In the genomic region with DNA sequence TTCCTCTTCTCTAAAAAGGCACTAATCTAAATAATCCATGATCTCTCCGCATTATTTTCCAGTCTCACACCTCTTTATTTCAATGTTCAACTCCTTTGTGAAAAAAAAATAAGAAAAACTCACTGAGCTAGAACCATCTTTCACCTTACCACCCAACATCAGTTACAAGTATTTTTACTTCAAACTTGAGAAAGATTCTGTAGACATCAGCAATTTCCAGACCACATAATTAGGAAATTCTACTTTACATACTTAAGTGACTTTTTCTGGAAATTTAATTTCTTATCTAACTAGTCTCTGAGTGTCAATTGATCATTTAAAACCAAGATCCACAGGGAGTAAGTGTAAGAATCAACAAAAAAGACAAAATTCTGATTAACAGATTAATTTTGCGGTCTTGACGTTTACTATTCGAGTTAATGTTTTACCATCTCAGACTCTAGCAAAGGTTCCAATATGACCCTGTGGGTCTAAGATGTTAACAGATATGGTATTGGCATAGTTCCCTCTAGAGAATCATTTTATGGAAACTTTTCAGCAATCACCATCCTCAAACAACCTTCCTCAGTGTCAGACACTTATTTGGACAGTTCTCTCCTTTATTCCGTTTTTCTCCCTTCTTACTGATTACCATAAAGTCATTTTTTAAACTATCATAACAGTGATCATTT, we compare ENCODE assay signal across 11 cellular contexts. TPM values are rescaled to one million over a fixed set of nuclear protein-coding genes. Genes with fewer than 3 reads are reported as not detected.
DNase-seq lines count a peak whose midpoint lies in the region; FAIRE-seq and TF ChIP-seq lines count a peak whose summit lies in the region.
"Had no signal": no experiment of that assay in that cellular context is flagged by ENCODE, and none has a peak within 500 bp of the region (broad histone marks: within the 10 kb centered on the region; RNA-seq: fewer than 3 reads in every experiment).

No MANE protein-coding gene starts in this region.

- peak; percentile 61 for FAIRE-seq in islet of Langerhans (lab: Jason Lieb, UNC)

- peaks cover 16% of the 10 kb centered on the region for H3K36me3 ChIP-seq in right atrium auricular region
- no peaks in the 10 kb centered on the region for H3K36me3 ChIP-seq in left ventricle myocardium inferior
- H3K36me3 ChIP-seq in SK-N-MC (ENCODE audit: insufficient read depth, low read length) = peaks cover 51% of the 10 kb centered on the region

- H3K4me1 ChIP-seq in right atrium auricular region (peaks cover 0 to 72% of the 10 kb centered on the region in 2 donors), left ventricle myocardium inferior (peaks cover 67% of the 10 kb centered on the region)

- H3K9me3 ChIP-seq in right atrium auricular region (no peaks in the 10 kb centered on the region), left ventricle myocardium inferior (replicated peaks) (no peaks in the 10 kb centered on the region), SK-N-MC (ENCODE audit: low read depth, low read length) (no peaks in the 10 kb centered on the region)

- intact Hi-C loops in left ventricle myocardium inferior (cut with micrococcal nuclease) = no loop called here

- peak overlapping the region; percentile 29 for H3K9ac ChIP-seq in SK-N-MC (ENCODE audit: insufficient read length)

- TF ChIP-seq CTCF in right atrium auricular region (IDR thresholded peaks at IDR 0.05) (no peak), left ventricle myocardium inferior (IDR thresholded peaks at IDR 0.05; ENCODE audit: borderline replicate concordance) (no peak)

- H3K27me3 ChIP-seq in right atrium auricular region (no peaks in the 10 kb centered on the region), left ventricle myocardium inferior (ENCODE audit: low read depth) (no peaks in the 10 kb centered on the region)

- H3K27ac ChIP-seq in right atrium auricular region = peak overlapping the region; percentile 10 to 91
- H3K27ac ChIP-seq in left ventricle myocardium inferior (replicated peaks) = no peak overlapping the region
- H3K27ac ChIP-seq in SK-N-MC = peak overlapping the region; percentile 44
- H3K27ac ChIP-seq: C4-2B had no signal

- no peak for DNase-seq in right atrium auricular region (ENCODE audit: low spot score)
- no peak for DNase-seq in left ventricle myocardium inferior
- no peak for DNase-seq in SK-N-MC (ENCODE audit: low read depth, low spot score)
- no peak for DNase-seq in hippocampal formation (lab: John Stamatoyannopoulos, UW)
- no peak for DNase-seq in central memory CD4-positive, alpha-beta T cell
- no peak for DNase-seq in SKM-1 treated with dmso at 0.1 percent for 144 hours (lab: John Stamatoyannopoulos, UW; ENCODE audit: unreplicated experiment)
- DNase-seq in inferior parietal cortex (ENCODE audit: extremely low spot score) = no peak
- DNase-seq: NCI-H1105 treated with DMSO at 0.1 percent for 48 hours, NCI-H69 had no signal

- no peak overlapping the region for H3K4me3 ChIP-seq in right atrium auricular region
- no peak overlapping the region for H3K4me3 ChIP-seq in left ventricle myocardium inferior
- peak overlapping the region; percentile 4; the same call in 1 of the 2 replicates for H3K4me3 ChIP-seq in SK-N-MC

RNA-seq across cellular contexts. Expression of gene ATP13A3, which starts 5.1 kb away (rescaled TPM):
- total RNA-seq in right atrium auricular region (100 to 1,000 TPM; 188 to 284 TPM), left ventricle myocardium inferior (99.2 TPM)
